In the genomic region with DNA sequence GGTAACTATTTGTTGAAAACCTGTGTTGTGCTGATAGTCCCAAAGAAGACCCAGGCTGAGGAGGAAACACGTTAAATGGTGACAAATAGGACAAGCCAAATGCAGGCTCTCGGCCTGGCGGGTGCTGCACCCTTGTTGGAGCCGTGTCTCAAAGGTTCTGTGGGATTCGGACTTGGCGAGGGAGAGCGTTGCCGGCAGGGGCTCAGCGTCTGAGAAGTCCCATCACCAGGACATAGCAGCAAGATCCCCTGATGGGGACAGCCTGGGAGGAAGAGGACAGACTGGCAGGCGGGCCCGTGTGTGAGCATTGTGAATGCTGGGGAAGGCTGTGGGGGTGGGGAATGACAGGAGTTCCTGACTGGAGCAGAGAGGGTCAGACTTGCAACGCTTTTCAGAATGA, we compare ENCODE assay signal across 1 cellular context.
TF ChIP-seq lines count a peak whose summit lies in the region.

No MANE protein-coding gene starts in this region.

TF ChIP-seq in GM23338, 12 proteins besides CTCF, POLR2A, EP300 and RAD21 (continued from another document):
- TF ChIP-seq, protein P1, sequence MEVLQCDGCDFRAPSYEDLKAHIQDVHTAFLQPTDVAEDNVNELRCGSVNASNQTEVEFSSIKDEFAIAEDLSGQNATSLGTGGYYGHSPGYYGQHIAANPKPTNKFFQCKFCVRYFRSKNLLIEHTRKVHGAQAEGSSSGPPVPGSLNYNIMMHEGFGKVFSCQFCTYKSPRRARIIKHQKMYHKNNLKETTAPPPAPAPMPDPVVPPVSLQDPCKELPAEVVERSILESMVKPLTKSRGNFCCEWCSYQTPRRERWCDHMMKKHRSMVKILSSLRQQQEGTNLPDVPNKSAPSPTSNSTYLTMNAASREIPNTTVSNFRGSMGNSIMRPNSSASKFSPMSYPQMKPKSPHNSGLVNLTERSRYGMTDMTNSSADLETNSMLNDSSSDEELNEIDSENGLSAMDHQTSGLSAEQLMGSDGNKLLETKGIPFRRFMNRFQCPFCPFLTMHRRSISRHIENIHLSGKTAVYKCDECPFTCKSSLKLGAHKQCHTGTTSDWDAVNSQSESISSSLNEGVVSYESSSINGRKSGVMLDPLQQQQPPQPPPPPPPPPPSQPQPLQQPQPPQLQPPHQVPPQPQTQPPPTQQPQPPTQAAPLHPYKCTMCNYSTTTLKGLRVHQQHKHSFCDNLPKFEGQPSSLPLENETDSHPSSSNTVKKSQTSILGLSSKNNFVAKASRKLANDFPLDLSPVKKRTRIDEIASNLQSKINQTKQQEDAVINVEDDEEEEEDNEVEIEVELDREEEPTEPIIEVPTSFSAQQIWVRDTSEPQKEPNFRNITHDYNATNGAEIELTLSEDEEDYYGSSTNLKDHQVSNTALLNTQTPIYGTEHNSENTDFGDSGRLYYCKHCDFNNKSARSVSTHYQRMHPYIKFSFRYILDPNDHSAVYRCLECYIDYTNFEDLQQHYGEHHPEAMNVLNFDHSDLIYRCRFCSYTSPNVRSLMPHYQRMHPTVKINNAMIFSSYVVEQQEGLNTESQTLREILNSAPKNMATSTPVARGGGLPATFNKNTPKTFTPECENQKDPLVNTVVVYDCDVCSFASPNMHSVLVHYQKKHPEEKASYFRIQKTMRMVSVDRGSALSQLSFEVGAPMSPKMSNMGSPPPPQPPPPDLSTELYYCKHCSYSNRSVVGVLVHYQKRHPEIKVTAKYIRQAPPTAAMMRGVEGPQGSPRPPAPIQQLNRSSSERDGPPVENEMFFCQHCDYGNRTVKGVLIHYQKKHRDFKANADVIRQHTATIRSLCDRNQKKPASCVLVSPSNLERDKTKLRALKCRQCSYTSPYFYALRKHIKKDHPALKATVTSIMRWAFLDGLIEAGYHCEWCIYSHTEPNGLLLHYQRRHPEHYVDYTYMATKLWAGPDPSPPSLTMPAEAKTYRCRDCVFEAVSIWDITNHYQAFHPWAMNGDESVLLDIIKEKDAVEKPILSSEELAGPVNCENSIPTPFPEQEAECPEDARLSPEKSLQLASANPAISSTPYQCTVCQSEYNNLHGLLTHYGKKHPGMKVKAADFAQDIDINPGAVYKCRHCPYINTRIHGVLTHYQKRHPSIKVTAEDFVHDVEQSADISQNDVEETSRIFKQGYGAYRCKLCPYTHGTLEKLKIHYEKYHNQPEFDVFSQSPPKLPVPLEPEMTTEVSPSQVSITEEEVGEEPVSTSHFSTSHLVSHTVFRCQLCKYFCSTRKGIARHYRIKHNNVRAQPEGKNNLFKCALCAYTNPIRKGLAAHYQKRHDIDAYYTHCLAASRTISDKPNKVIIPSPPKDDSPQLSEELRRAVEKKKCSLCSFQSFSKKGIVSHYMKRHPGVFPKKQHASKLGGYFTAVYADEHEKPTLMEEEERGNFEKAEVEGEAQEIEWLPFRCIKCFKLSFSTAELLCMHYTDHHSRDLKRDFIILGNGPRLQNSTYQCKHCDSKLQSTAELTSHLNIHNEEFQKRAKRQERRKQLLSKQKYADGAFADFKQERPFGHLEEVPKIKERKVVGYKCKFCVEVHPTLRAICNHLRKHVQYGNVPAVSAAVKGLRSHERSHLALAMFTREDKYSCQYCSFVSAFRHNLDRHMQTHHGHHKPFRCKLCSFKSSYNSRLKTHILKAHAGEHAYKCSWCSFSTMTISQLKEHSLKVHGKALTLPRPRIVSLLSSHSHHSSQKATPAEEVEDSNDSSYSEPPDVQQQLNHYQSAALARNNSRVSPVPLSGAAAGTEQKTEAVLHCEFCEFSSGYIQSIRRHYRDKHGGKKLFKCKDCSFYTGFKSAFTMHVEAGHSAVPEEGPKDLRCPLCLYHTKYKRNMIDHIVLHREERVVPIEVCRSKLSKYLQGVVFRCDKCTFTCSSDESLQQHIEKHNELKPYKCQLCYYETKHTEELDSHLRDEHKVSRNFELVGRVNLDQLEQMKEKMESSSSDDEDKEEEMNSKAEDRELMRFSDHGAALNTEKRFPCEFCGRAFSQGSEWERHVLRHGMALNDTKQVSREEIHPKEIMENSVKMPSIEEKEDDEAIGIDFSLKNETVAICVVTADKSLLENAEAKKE (CRISPR knock-in tag; IDR thresholded peaks at IDR 0.05), result no peak
- no peak for TF ChIP-seq EZH2 (IDR thresholded peaks at IDR 0.05; ENCODE audit: low read depth, unreplicated experiment)
- TF ChIP-seq, protein P2, sequence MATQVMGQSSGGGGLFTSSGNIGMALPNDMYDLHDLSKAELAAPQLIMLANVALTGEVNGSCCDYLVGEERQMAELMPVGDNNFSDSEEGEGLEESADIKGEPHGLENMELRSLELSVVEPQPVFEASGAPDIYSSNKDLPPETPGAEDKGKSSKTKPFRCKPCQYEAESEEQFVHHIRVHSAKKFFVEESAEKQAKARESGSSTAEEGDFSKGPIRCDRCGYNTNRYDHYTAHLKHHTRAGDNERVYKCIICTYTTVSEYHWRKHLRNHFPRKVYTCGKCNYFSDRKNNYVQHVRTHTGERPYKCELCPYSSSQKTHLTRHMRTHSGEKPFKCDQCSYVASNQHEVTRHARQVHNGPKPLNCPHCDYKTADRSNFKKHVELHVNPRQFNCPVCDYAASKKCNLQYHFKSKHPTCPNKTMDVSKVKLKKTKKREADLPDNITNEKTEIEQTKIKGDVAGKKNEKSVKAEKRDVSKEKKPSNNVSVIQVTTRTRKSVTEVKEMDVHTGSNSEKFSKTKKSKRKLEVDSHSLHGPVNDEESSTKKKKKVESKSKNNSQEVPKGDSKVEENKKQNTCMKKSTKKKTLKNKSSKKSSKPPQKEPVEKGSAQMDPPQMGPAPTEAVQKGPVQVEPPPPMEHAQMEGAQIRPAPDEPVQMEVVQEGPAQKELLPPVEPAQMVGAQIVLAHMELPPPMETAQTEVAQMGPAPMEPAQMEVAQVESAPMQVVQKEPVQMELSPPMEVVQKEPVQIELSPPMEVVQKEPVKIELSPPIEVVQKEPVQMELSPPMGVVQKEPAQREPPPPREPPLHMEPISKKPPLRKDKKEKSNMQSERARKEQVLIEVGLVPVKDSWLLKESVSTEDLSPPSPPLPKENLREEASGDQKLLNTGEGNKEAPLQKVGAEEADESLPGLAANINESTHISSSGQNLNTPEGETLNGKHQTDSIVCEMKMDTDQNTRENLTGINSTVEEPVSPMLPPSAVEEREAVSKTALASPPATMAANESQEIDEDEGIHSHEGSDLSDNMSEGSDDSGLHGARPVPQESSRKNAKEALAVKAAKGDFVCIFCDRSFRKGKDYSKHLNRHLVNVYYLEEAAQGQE (IDR thresholded peaks at IDR 0.05; ENCODE audit: unreplicated experiment), result no peak
- no peak for TF ChIP-seq CREB1 (CRISPR knock-in tag; IDR thresholded peaks at IDR 0.05; ENCODE audit: low read depth)
